In genomic region chr9:128254855-128255759, GRCh38 we compare ENCODE assay signal across 8 cellular contexts. TPM values are rescaled to one million over a fixed set of nuclear protein-coding genes. Genes with fewer than 3 reads are reported as not detected.
DNase-seq lines count a peak whose midpoint lies in the region; ATAC-seq and TF ChIP-seq lines count a peak whose summit lies in the region.

No MANE protein-coding gene starts in this region.

- no CpG with 5 or more reads among the region's 18 CpGs for WGBS in trophoblast cell (ENCODE audit: extremely low coverage, insufficient coverage, insufficient read length)

- H3K79me1 ChIP-seq in trophoblast cell (ENCODE audit: low read length): no peaks in the 10 kb centered on the region

- H4K12ac ChIP-seq in trophoblast cell (ENCODE audit: low read depth, low read length): no peak overlapping the region

- intact Hi-C loops in PC-9 (cut with micrococcal nuclease; ENCODE audit: unreplicated experiment): loop anchor here (2.0 kb wide), 1 partner anchor 130 kb away; no protein-coding TSS in a partner anchor

- no peak for ATAC-seq in HG03442 (IDR thresholded peaks at IDR 0.05; ENCODE audit: unreplicated experiment)
- ATAC-seq in HG03521 (IDR thresholded peaks at IDR 0.05; ENCODE audit: unreplicated experiment): no peak

- no peak overlapping the region for H2AK5ac ChIP-seq in trophoblast cell (ENCODE audit: low read length)

- no peak overlapping the region for H4K8ac ChIP-seq in trophoblast cell (ENCODE audit: low read depth, low read length)

- H4K20me1 ChIP-seq in PC-9 (ENCODE audit: insufficient read depth): no peaks in the 10 kb centered on the region

- DNase-seq in AG10803 (ENCODE audit: low read depth) (peak; percentile 51), GM19240 (ENCODE audit: insufficient read length, low spot score) (peak; percentile 73), PC-9 (peak in 1 of 2 experiments; percentile 68), germinal center (ENCODE audit: low spot score) (peak; percentile 72), trophoblast cell (peak; percentile 48 to 81)
- peak; percentile 38 for DNase-seq in activated T-helper 9 cell treated with anti-CD3 and anti-CD28 coated beads, Interleukin-2, amount 50 U/mL, for 16 hours (ENCODE audit: low read depth)

- H3K36me3 ChIP-seq in PC-9 (ENCODE audit: low read depth): no peaks in the 10 kb centered on the region
- H3K36me3 ChIP-seq in trophoblast cell (ENCODE audit: control insufficient read depth in 1 of 2, insufficient read depth in 2 of 2, low read length in 2 of 2): peaks cover 39 to 42% of the 10 kb centered on the region in 2 experiments

- H3K79me2 ChIP-seq in PC-9 (ENCODE audit: low read depth): no peaks in the 10 kb centered on the region
- H3K79me2 ChIP-seq in trophoblast cell (ENCODE audit: control insufficient read depth, insufficient read depth, low read length, poor library complexity): no peaks in the 10 kb centered on the region

- no peak overlapping the region for H3K4ac ChIP-seq in trophoblast cell (ENCODE audit: low read depth, low read length)

- H3K4me2 ChIP-seq in PC-9 (no peak overlapping the region), trophoblast cell (ENCODE audit: low read length) (no peak overlapping the region)

- BruUV-seq in PC-9 (replicated peaks; lab: Mats Ljungman, UMichigan): no TSS peak

- H3K23ac ChIP-seq in trophoblast cell (ENCODE audit: low read length): no peak overlapping the region

- H3K4me3 ChIP-seq in AG10803 (ENCODE audit: low read length) (no peak overlapping the region), PC-9 (no peak overlapping the region), trophoblast cell (ENCODE audit: low read depth, low read length) (no peak overlapping the region)

- POLR2A ChIA-PET in PC-9 (lab: Charles Lee; ENCODE audit: unreplicated experiment): interaction anchor here (0.7 kb wide), 1 partner anchor 14 kb away, joined by 3 read pairs; no protein-coding TSS in a partner anchor

- H3K27me3 ChIP-seq in PC-9 (ENCODE audit: insufficient read depth, low read depth) (no peaks in the 10 kb centered on the region), trophoblast cell (ENCODE audit: insufficient read depth, low read length) (no peaks in the 10 kb centered on the region)

- H2BK12ac ChIP-seq in trophoblast cell (ENCODE audit: low read length): no peak overlapping the region

- no peak overlapping the region for H2BK5ac ChIP-seq in trophoblast cell (ENCODE audit: low read depth, low read length, poor library complexity)

- no peak overlapping the region for H3K14ac ChIP-seq in trophoblast cell (ENCODE audit: low read length)

- H3K9ac ChIP-seq in trophoblast cell (ENCODE audit: low read length): peak overlapping the region; percentile 45

- TF ChIP-seq CTCF in AG10803 (conservative IDR thresholded peaks at IDR 0.05; ENCODE audit: low read length) (peak; percentile 85), PC-9 (conservative IDR thresholded peaks at IDR 0.05) (peak; percentile 93)

- peaks cover 24% of the 10 kb centered on the region; the same call in 1 of the 2 replicates for H3F3A ChIP-seq in PC-9 (ENCODE audit: insufficient read depth, low read depth)

- H2AFZ ChIP-seq in PC-9: no peak overlapping the region
- H2AFZ ChIP-seq in trophoblast cell (ENCODE audit: insufficient read depth, low read length, poor library complexity): no peak overlapping the region

- CTCF ChIA-PET in PC-9 (lab: Charles Lee): interaction anchor here (0.6 kb wide), 1 partner anchor 40 kb away, joined by 10 read pairs; no protein-coding TSS in a partner anchor

- H3K4me1 ChIP-seq in PC-9 (replicated peaks; ENCODE audit: insufficient read depth): no peaks in the 10 kb centered on the region
- H3K4me1 ChIP-seq in trophoblast cell (ENCODE audit: control insufficient read depth in 1 of 2, insufficient read depth in 2 of 2, low read length in 2 of 2): peaks cover 6 to 21% of the 10 kb centered on the region in 2 experiments

- H3K9me3 ChIP-seq in PC-9 (ENCODE audit: insufficient read depth, low read depth) (no peaks in the 10 kb centered on the region), trophoblast cell (ENCODE audit: insufficient read depth, low read depth, low read length) (peaks cover under 1% of the 10 kb centered on the region)

- H2BK120ac ChIP-seq in trophoblast cell (ENCODE audit: insufficient read depth, low read length, poor library complexity): no peak overlapping the region

- H3K18ac ChIP-seq in trophoblast cell (ENCODE audit: low read length): no peak overlapping the region

- no peak overlapping the region for H3K27ac ChIP-seq in PC-9
- no peak overlapping the region for H3K27ac ChIP-seq in trophoblast cell (ENCODE audit: low read depth, low read length)

- no peak overlapping the region for H4K91ac ChIP-seq in trophoblast cell (ENCODE audit: low read depth, low read length)

- no peaks in the 10 kb centered on the region for H3K9me2 ChIP-seq in PC-9 (ENCODE audit: insufficient read depth)

RNA-seq across cellular contexts. Expression of gene GOLGA2, which starts 20.7 kb away (rescaled TPM):
- total RNA-seq in PC-9 (2021): 175 and 188 TPM in 2 replicates
- polyA plus RNA-seq in trophoblast cell (2013): 93.4 and 99.9 TPM in 2 replicates

RNA-seq across cellular contexts. Expression of gene SWI5, which starts 21.0 kb away (rescaled TPM):
- total RNA-seq in PC-9 (2021): 70.4 and 86.0 TPM in 2 replicates
- polyA plus RNA-seq in trophoblast cell (2013): 42.0 and 44.4 TPM in 2 replicates

RNA-seq across cellular contexts. Expression of gene DNM1, which starts 51.9 kb away (rescaled TPM):
- total RNA-seq in PC-9 (2021): 134 and 148 TPM in 2 replicates
- polyA plus RNA-seq in trophoblast cell (2013): 6.0 TPM in 2 replicates
